ENCODE assay signal across 8 cellular contexts in genomic region chr19:6772028-6772865, GRCh38.
DNase-seq lines count a peak whose midpoint lies in the region; ATAC-seq and TF ChIP-seq lines count a peak whose summit lies in the region.

VAV1 (plus strand) TSS chr19:6772708; CDS start chr19:6772808, 100 bp downstream.

- no peaks in the 10 kb centered on the region for H3K9me3 ChIP-seq in muscle layer of duodenum (ENCODE audit: control insufficient read depth in 1 of 2, low read length in 2 of 2)

- H3K4me3 ChIP-seq in astrocyte of the cerebellum (ENCODE audit: low read depth, low read length), result no peak within 1 kb of the TSS
- peak within 1 kb of the TSS; percentile 50 to 53 for H3K4me3 ChIP-seq in muscle layer of duodenum (ENCODE audit: low read depth in 1 of 2, low read length in 2 of 2)
- no peak within 1 kb of the TSS for H3K4me3 ChIP-seq in foreskin fibroblast (ENCODE audit: low read depth in 1 of 2, low read length in 2 of 2)

- ATAC-seq in HG02885 (IDR thresholded peaks at IDR 0.05; ENCODE audit: poor library complexity, unreplicated experiment) (peak; percentile 50), GM18520 (IDR thresholded peaks at IDR 0.05; ENCODE audit: unreplicated experiment) (no peak)

- H3K36me3 ChIP-seq in muscle layer of duodenum (ENCODE audit: control insufficient read depth in 1 of 2, insufficient read depth in 2 of 2, low read length in 2 of 2), result no peaks in the 10 kb centered on the region

- in situ Hi-C loops in astrocyte of the cerebellum (cut with HindIII; ENCODE audit: low sequenced_read_pairs), result no loop called here

- DNase-seq in DMS153 (lab: John Stamatoyannopoulos, UW) (peak; percentile 73), T-helper 9 cell (peak; percentile 72), astrocyte of the cerebellum (ENCODE audit: low read depth) (no peak), foreskin fibroblast (no peak)
- DNase-seq in stimulated activated naive CD4-positive, alpha-beta T cell treated with Interleukin-2 at 50 U/mL for 16 hours (lab: John Stamatoyannopoulos, UW), result peak; percentile 77

- TF ChIP-seq CTCF in astrocyte of the cerebellum (IDR thresholded peaks at IDR 0.05; ENCODE audit: low read depth, low read length, missing control alignments), result peak; percentile 7
- no peak for TF ChIP-seq CTCF in foreskin fibroblast (IDR thresholded peaks at IDR 0.05; ENCODE audit: low read depth, low read length)

- H3K27ac ChIP-seq in muscle layer of duodenum (ENCODE audit: low read length), result no peak within 1 kb of the TSS

- H3K4me1 ChIP-seq in muscle layer of duodenum (ENCODE audit: control insufficient read depth in 1 of 2, insufficient read depth in 2 of 2, low read length in 2 of 2), result peaks cover 0 to 6% of the 10 kb centered on the region in 2 donors

- no peaks in the 10 kb centered on the region for H3K27me3 ChIP-seq in muscle layer of duodenum (ENCODE audit: low read depth, low read length)

Comparison
In these comparisons a context has a peak if more than half of its experiments do, and no peak if none do; other contexts are left out.
1. DNase-seq: peak in DMS153 (single experiment), T-helper 9 cell (single experiment) and stimulated activated naive CD4-positive, alpha-beta T cell treated with Interleukin-2 at 50 U/mL for 16 hours (single experiment); none in astrocyte of the cerebellum (single experiment) and foreskin fibroblast (0 of 2).
2. H3K4me3 ChIP-seq: peak in muscle layer of duodenum (2 of 2); none in astrocyte of the cerebellum (single experiment) and foreskin fibroblast (0 of 2).